ENCODE assay signal across 19 cellular contexts in genomic region chr12:91327889-91328288, GRCh38.
DNase-seq lines count a peak whose midpoint lies in the region; ATAC-seq and TF ChIP-seq lines count a peak whose summit lies in the region.
"Had no signal": no experiment of that assay in that cellular context is flagged by ENCODE, and none has a peak within 500 bp of the region (broad histone marks: within the 10 kb centered on the region; RNA-seq: fewer than 3 reads in every experiment).

No MANE protein-coding gene starts in this region.

- H4K5ac ChIP-seq in mesendoderm (ENCODE audit: low read length), result no peak overlapping the region

- TF ChIP-seq CTCF in left ventricle myocardium inferior (IDR thresholded peaks at IDR 0.05; ENCODE audit: borderline replicate concordance) (no peak), cardiac fibroblast (IDR thresholded peaks at IDR 0.05; ENCODE audit: low read depth, low read length) (no peak)

- no peak overlapping the region for H3K4me3 ChIP-seq in left ventricle myocardium inferior
- no peak overlapping the region for H3K4me3 ChIP-seq in cardiac fibroblast (replicated peaks in 1 of 2; ENCODE audit: low read depth in 2 of 2, low read length in 2 of 2)
- no peak overlapping the region for H3K4me3 ChIP-seq in mesendoderm (ENCODE audit: low read length)

- H2BK5ac ChIP-seq in mesendoderm (ENCODE audit: low read length), result no peak overlapping the region

- H3K79me2 ChIP-seq in mesendoderm (ENCODE audit: control insufficient read depth, insufficient read depth, low read length), result no peaks in the 10 kb centered on the region

- no peaks in the 10 kb centered on the region for H3K27me3 ChIP-seq in left ventricle myocardium inferior (ENCODE audit: low read depth)
- no peaks in the 10 kb centered on the region for H3K27me3 ChIP-seq in mesendoderm (ENCODE audit: insufficient read depth, low read length, poor library complexity)

- H3K4me2 ChIP-seq in mesendoderm (ENCODE audit: low read length), result no peak overlapping the region

- no peak for ATAC-seq in left cardiac atrium
- no peak for ATAC-seq in GM18868 (IDR thresholded peaks at IDR 0.05; ENCODE audit: unreplicated experiment)
- ATAC-seq in HG03196 (IDR thresholded peaks at IDR 0.05; ENCODE audit: unreplicated experiment), result no peak
- ATAC-seq: activated CD8-positive, alpha-beta memory T cell treated with anti-CD3 and anti-CD28 coated beads, Interleukin-2, amount 10 ng/mL, durations not matched to agents 7 days and 5 days; left colon; natural killer cell treated with Interleukin-12 subunit alpha and Interleukin-12 subunit beta and Interleukin-15 and Interleukin-18, amount 100 ng/mL, for 72 hours; WTC11 had no signal

- H2BK120ac ChIP-seq in mesendoderm (ENCODE audit: low read depth, low read length), result no peak overlapping the region

- H3K27ac ChIP-seq in left ventricle myocardium inferior (replicated peaks) (peak overlapping the region; percentile 59), mesendoderm (ENCODE audit: low read depth, low read length) (no peak overlapping the region)

- no peaks in the 10 kb centered on the region for H3K79me1 ChIP-seq in mesendoderm (ENCODE audit: low read length)

- no CpG with 5 or more reads among the region's 3 CpGs for WGBS in mesendoderm (ENCODE audit: extremely low coverage, insufficient coverage, low lambda C conversion rate)

- H3K23ac ChIP-seq in mesendoderm (ENCODE audit: low read length), result no peak overlapping the region

- no peak overlapping the region for H2AK5ac ChIP-seq in mesendoderm (ENCODE audit: low read length)

- no peak overlapping the region for H3K56ac ChIP-seq in mesendoderm (ENCODE audit: low read length)

- H3K18ac ChIP-seq in mesendoderm (ENCODE audit: low read length), result no peak overlapping the region

- no peak overlapping the region for H2BK15ac ChIP-seq in mesendoderm (replicated peaks; ENCODE audit: low read depth)

- H4K8ac ChIP-seq in mesendoderm (ENCODE audit: low read depth, low read length), result no peak overlapping the region

- no peak for DNase-seq in left ventricle myocardium inferior
- no peak for DNase-seq in left cardiac atrium
- DNase-seq in cardiac fibroblast (ENCODE audit: low read depth in 2 of 2), result peak; percentile 30 to 73
- peak; percentile 92 for DNase-seq in myocyte (ENCODE audit: low read depth)
- no peak for DNase-seq in mesendoderm
- DNase-seq in NCI-H446 (lab: John Stamatoyannopoulos, UW), result no peak
- DNase-seq: ACHN; activated CD8-positive, alpha-beta memory T cell treated with anti-CD3 and anti-CD28 coated beads, Interleukin-2, amount 10 ng/mL, durations not matched to agents 7 days and 5 days; endodermal cell; GF-D8; left colon; NCI-H1436 treated with DMSO at 0.1 percent for 48 hours; NCI-H524 treated with DMSO at 0.1 percent for 48 hours; OCI-M1; stimulated activated CD4-positive, alpha-beta T cell treated with anti-CD3 and anti-CD28 coated beads, Interleukin-4, amount 100 ng/mL, for 4 hours had no signal

- no peaks in the 10 kb centered on the region for H3K9me3 ChIP-seq in left ventricle myocardium inferior (replicated peaks)

- intact Hi-C loops in left ventricle myocardium inferior (cut with micrococcal nuclease), result loop anchor here (10.0 kb wide), 1 partner anchor 143 kb away; the partner anchor contains the start of gene DCN
- intact Hi-C loops in left cardiac atrium (cut with DNase I), result loop anchor here in 1 of 2 donors (10.0 kb wide), 1 partner anchor 153 kb away; no protein-coding TSS in a partner anchor

- H3K4ac ChIP-seq in mesendoderm (ENCODE audit: low read depth, low read length), result no peak overlapping the region

- H3K9ac ChIP-seq in mesendoderm (ENCODE audit: low read length), result no peak overlapping the region

- H3K36me3 ChIP-seq in left ventricle myocardium inferior (no peaks in the 10 kb centered on the region), mesendoderm (ENCODE audit: control insufficient read depth, insufficient read depth, low read length) (no peaks in the 10 kb centered on the region)

- H3K4me1 ChIP-seq in left ventricle myocardium inferior (no peaks in the 10 kb centered on the region), mesendoderm (ENCODE audit: control insufficient read depth, low read depth, low read length) (no peaks in the 10 kb centered on the region)

Comparison
In these comparisons a context has a peak if more than half of its experiments do, and no peak if none do; other contexts are left out.
1. DNase-seq: peak in cardiac fibroblast (2 of 2) and myocyte (single experiment); none in left ventricle myocardium inferior (single experiment), left cardiac atrium (single experiment), mesendoderm (single experiment) and NCI-H446 (0 of 2).